ENCODE assay signal across 8 cellular contexts in genomic region chr1:224170748-224171478, GRCh38. TPM values are rescaled to one million over a fixed set of nuclear protein-coding genes. Genes with fewer than 3 reads are reported as not detected.
DNase-seq lines count a peak whose midpoint lies in the region; ATAC-seq and TF ChIP-seq lines count a peak whose summit lies in the region.

No MANE protein-coding gene starts in this region.

- H3K79me2 ChIP-seq in GM23248 (ENCODE audit: insufficient read depth) (no peaks in the 10 kb centered on the region), fibroblast of lung (ENCODE audit: control insufficient read depth, insufficient read depth, low read length) (no peaks in the 10 kb centered on the region)

- in situ Hi-C loops in GM23248 (cut with MboI): no loop called here

- H3K4me1 ChIP-seq in GM23248 (ENCODE audit: insufficient read depth) (peaks cover 16% of the 10 kb centered on the region), fibroblast of lung (ENCODE audit: control insufficient read depth, extremely low read depth, insufficient read depth, low read length) (no peaks in the 10 kb centered on the region)

- H3K27ac Mint-ChIP-seq in T-helper 1 cell treated with Interleukin-12 subunit alpha and Interleukin-12 subunit beta and Interleukin-4 antibody, amounts not matched to agents 30 μg/mL and 1 μg/mL, for 36 hours: peak overlapping the region; percentile 82
- H3K27ac Mint-ChIP-seq in stimulated activated naive B cell treated with anti-CD40 and anti-IgM and Interleukin-4, amounts not matched to agents 10 μg/mL and 1 μg/mL and 100 μg/mL, for 72 hours: peak overlapping the region; percentile 44

- H3K27me3 Mint-ChIP-seq in T-helper 1 cell treated with Interleukin-12 subunit alpha and Interleukin-12 subunit beta and Interleukin-4 antibody, amounts not matched to agents 30 μg/mL and 1 μg/mL, for 36 hours (ENCODE audit: low read depth): peaks cover 9% of the 10 kb centered on the region
- H3K27me3 Mint-ChIP-seq in stimulated activated naive B cell treated with anti-CD40 and anti-IgM and Interleukin-4, amounts not matched to agents 10 μg/mL and 1 μg/mL and 100 μg/mL, for 72 hours: no peaks in the 10 kb centered on the region

- no peak for ATAC-seq in stimulated activated naive B cell treated with anti-CD40 and anti-IgM and Interleukin-4, amounts not matched to agents 10 μg/mL and 1 μg/mL and 100 μg/mL, for 72 hours (replicated peaks)
- ATAC-seq in omental fat pad (ENCODE audit: low FRiP score): no peak

- H3K27ac ChIP-seq in AG04450 (ENCODE audit: low read depth, low read length): no peak overlapping the region
- H3K27ac ChIP-seq in GM23248: no peak overlapping the region
- H3K27ac ChIP-seq in fibroblast of lung (ENCODE audit: insufficient read depth, low read length): no peak overlapping the region

- DNase-seq in AG04450 (ENCODE audit: low read depth, low spot score) (no peak), GM23248 (peak; percentile 36), fibroblast of lung (ENCODE audit: low read depth in 2 of 2) (no peak), omental fat pad (ENCODE audit: low spot score) (no peak), NCI-H510A treated with DMSO at 0.1 percent for 48 hours (lab: John Stamatoyannopoulos, UW) (no peak), islet precursor cell (no peak)
- no peak for DNase-seq in stimulated activated naive B cell treated with anti-CD40 and anti-IgM and Interleukin-4, amounts not matched to agents 10 μg/mL and 1 μg/mL and 100 μg/mL, for 72 hours

- H3K36me3 ChIP-seq in GM23248 (ENCODE audit: low read depth) (no peaks in the 10 kb centered on the region), fibroblast of lung (ENCODE audit: control insufficient read depth, insufficient read depth, low read length) (no peaks in the 10 kb centered on the region)

- TF ChIP-seq CTCF in AG04450 (IDR thresholded peaks at IDR 0.05; ENCODE audit: low read depth, low read length): peak; percentile 44
- TF ChIP-seq CTCF in fibroblast of lung (conservative IDR thresholded peaks at IDR 0.05 in 1 of 2, IDR thresholded peaks at IDR 0.05 in 1 of 2; ENCODE audit: low read depth in 1 of 2, low read length in 2 of 2): peak; percentile 21 to 29
- no peak for TF ChIP-seq CTCF in omental fat pad (IDR thresholded peaks at IDR 0.05)

- POLR2A ChIA-PET in AG04450 (lab: Yijun Ruan, JAX): interaction anchor here (0.6 kb wide), 1 partner anchor 12 kb away, joined by 3 read pairs; no protein-coding TSS in a partner anchor

- WGBS in GM23248 (ENCODE audit: low coverage in 1 of 2, low lambda C conversion rate in 2 of 2, missing lambda C conversion rate in 2 of 2), 2 experiments: 95 to 97% methylated on average over 9 of the region's 9 CpGs

- CTCF ChIA-PET in AG04450 (lab: Charles Lee): interaction anchor here (1.0 to 1.4 kb wide), 3 partner anchors 9 to 12 kb away, joined by 3 to 6 read pairs (median 3); partner anchors contain the start of gene DEGS1

- H3K4me3 Mint-ChIP-seq in T-helper 1 cell treated with Interleukin-12 subunit alpha and Interleukin-12 subunit beta and Interleukin-4 antibody, amounts not matched to agents 30 μg/mL and 1 μg/mL, for 36 hours: peak overlapping the region; percentile 65
- peak overlapping the region in 1 of 2 donors; percentile 14 for H3K4me3 Mint-ChIP-seq in stimulated activated naive B cell treated with anti-CD40 and anti-IgM and Interleukin-4, amounts not matched to agents 10 μg/mL and 1 μg/mL and 100 μg/mL, for 72 hours

- no peaks in the 10 kb centered on the region for H3K9me3 ChIP-seq in AG04450 (ENCODE audit: control insufficient read depth, insufficient read depth, low read length)
- no peaks in the 10 kb centered on the region for H3K9me3 ChIP-seq in GM23248 (ENCODE audit: low read depth)
- H3K9me3 ChIP-seq in fibroblast of lung (ENCODE audit: control insufficient read depth, insufficient read depth, low read depth, low read length): no peaks in the 10 kb centered on the region

- no peak overlapping the region for H2AFZ ChIP-seq in GM23248
- no peak overlapping the region for H2AFZ ChIP-seq in fibroblast of lung (ENCODE audit: low read length)

- H3K9me2 ChIP-seq in GM23248 (ENCODE audit: insufficient read depth): no peaks in the 10 kb centered on the region

- H3K9ac ChIP-seq in GM23248 (no peak overlapping the region), fibroblast of lung (ENCODE audit: insufficient read depth, low read length) (no peak overlapping the region)

- no peaks in the 10 kb centered on the region for H4K20me1 ChIP-seq in GM23248 (ENCODE audit: insufficient read depth)
- no peaks in the 10 kb centered on the region for H4K20me1 ChIP-seq in fibroblast of lung (ENCODE audit: control insufficient read depth, extremely low read depth, insufficient read depth, low read length)

- H3K27me3 ChIP-seq in AG04450 (ENCODE audit: control insufficient read depth, insufficient read depth, low read length) (no peaks in the 10 kb centered on the region), GM23248 (replicated peaks; ENCODE audit: insufficient read depth) (no peaks in the 10 kb centered on the region), fibroblast of lung (ENCODE audit: control insufficient read depth, insufficient read depth, low read length) (no peaks in the 10 kb centered on the region)

- H3K4me3 ChIP-seq in AG04450 (ENCODE audit: low read depth, low read length): no peak overlapping the region
- no peak overlapping the region for H3K4me3 ChIP-seq in GM23248
- no peak overlapping the region for H3K4me3 ChIP-seq in fibroblast of lung (replicated peaks in 1 of 4; ENCODE audit: control extremely low read depth in 1 of 4, insufficient read depth in 1 of 4, low read depth in 3 of 4, low read length in 4 of 4)

- H3F3A ChIP-seq in GM23248 (ENCODE audit: insufficient read depth): peaks cover 15% of the 10 kb centered on the region

- H3K36me3 Mint-ChIP-seq in T-helper 1 cell treated with Interleukin-12 subunit alpha and Interleukin-12 subunit beta and Interleukin-4 antibody, amounts not matched to agents 30 μg/mL and 1 μg/mL, for 36 hours (ENCODE audit: low read depth): peaks cover 7% of the 10 kb centered on the region
- peaks cover 4 to 7% of the 10 kb centered on the region in 2 donors for H3K36me3 Mint-ChIP-seq in stimulated activated naive B cell treated with anti-CD40 and anti-IgM and Interleukin-4, amounts not matched to agents 10 μg/mL and 1 μg/mL and 100 μg/mL, for 72 hours

- H3K9me3 Mint-ChIP-seq in T-helper 1 cell treated with Interleukin-12 subunit alpha and Interleukin-12 subunit beta and Interleukin-4 antibody, amounts not matched to agents 30 μg/mL and 1 μg/mL, for 36 hours: peaks cover 6% of the 10 kb centered on the region
- H3K9me3 Mint-ChIP-seq in stimulated activated naive B cell treated with anti-CD40 and anti-IgM and Interleukin-4, amounts not matched to agents 10 μg/mL and 1 μg/mL and 100 μg/mL, for 72 hours: peaks cover 3 to 4% of the 10 kb centered on the region in 2 donors

- peaks cover 34% of the 10 kb centered on the region for H3K4me1 Mint-ChIP-seq in T-helper 1 cell treated with Interleukin-12 subunit alpha and Interleukin-12 subunit beta and Interleukin-4 antibody, amounts not matched to agents 30 μg/mL and 1 μg/mL, for 36 hours (ENCODE audit: low read depth)
- H3K4me1 Mint-ChIP-seq in stimulated activated naive B cell treated with anti-CD40 and anti-IgM and Interleukin-4, amounts not matched to agents 10 μg/mL and 1 μg/mL and 100 μg/mL, for 72 hours: peaks cover 29 to 47% of the 10 kb centered on the region in 2 donors

- H3K4me2 ChIP-seq in GM23248 (ENCODE audit: unreplicated experiment) (no peak overlapping the region), fibroblast of lung (ENCODE audit: extremely low read depth, insufficient read depth, low read length) (no peak overlapping the region)

RNA-seq across cellular contexts. Expression of gene DEGS1, which starts 12.1 kb away (rescaled TPM):
- 144 and 193 TPM in 2 replicates for polyA plus RNA-seq in AG04450 (2011; rRNA removed)
- 37.3 and 69.9 TPM in 2 replicates for polyA minus RNA-seq in AG04450 (2011; rRNA and poly(A)+ RNA removed)
- total RNA-seq in GM23248 (2014; rRNA removed; shearing (Covaris generic)): 192 and 227 TPM in 2 replicates
- 265 and 275 TPM in 2 replicates for polyA plus RNA-seq in GM23248 (2016; fragmentation: Nextera tagmentation; extraction: Ambion mirVana)
- 45.2 and 64.2 TPM in 2 replicates for total RNA-seq in fibroblast of lung
- polyA plus RNA-seq in fibroblast of lung: 243 and 383 TPM in 2 replicates
- polyA plus RNA-seq in fibroblast of lung (2012): 94.1 and 134 TPM in 2 replicates
- polyA minus RNA-seq in fibroblast of lung (ENCODE audit: low replicate concordance): 27.0 and 38.6 TPM in 2 replicates
- total RNA-seq in omental fat pad: 100 to 1,000 TPM in 2 of 4 donors, 10 to 100 TPM in 2; 73.5 to 178 (median 120) TPM

RNA-seq across cellular contexts. Expression of gene FBXO28, which starts 57.0 kb away (rescaled TPM):
- polyA plus RNA-seq in AG04450 (2011; rRNA removed) (20.2 and 27.2 TPM in 2 replicates), GM23248 (2016; fragmentation: Nextera tagmentation; extraction: Ambion mirVana) (14.9 and 15.5 TPM in 2 replicates), fibroblast of lung (24.4 and 25.3 TPM in 2 replicates)
- 20.1 and 34.1 TPM in 2 replicates for polyA minus RNA-seq in AG04450 (2011; rRNA and poly(A)+ RNA removed)
- total RNA-seq in GM23248 (2014; rRNA removed; shearing (Covaris generic)): 28.5 and 31.8 TPM in 2 replicates
- total RNA-seq in fibroblast of lung (29.5 and 34.3 TPM in 2 replicates), omental fat pad (10 to 100 TPM; 24.9 to 32.7 (median 27.6) TPM)
- 16.1 and 17.5 TPM in 2 replicates for polyA plus RNA-seq in fibroblast of lung (2012)
- 2.3 and 2.4 TPM in 2 replicates for polyA minus RNA-seq in fibroblast of lung (ENCODE audit: low replicate concordance)

Comparison
In these comparisons a context has a peak if more than half of its experiments do, and no peak if none do; other contexts are left out.
1. CTCF ChIP-seq: peak in AG04450 (single experiment) and fibroblast of lung (2 of 2); none in omental fat pad (0 of 3).